8 cellular contexts compared by ENCODE assay signal in the genomic region with DNA sequence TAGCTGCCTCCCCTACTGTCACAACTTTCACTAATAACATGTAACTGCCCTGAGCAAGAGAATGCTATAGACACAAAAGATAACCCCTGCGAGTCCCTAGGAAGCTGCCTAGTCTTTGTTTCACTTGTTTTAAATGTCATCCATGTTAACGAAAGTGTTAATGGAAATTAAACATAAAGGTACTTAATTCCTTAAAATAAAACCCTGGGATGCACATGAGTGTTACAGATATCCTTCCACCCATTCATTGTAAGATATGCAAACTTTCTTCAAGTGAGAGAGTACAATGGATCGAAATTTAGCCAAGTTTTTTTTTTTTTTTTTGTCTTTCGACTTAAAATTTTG. TPM values are rescaled to one million over a fixed set of nuclear protein-coding genes. Genes with fewer than 3 reads are reported as not detected.
DNase-seq lines count a peak whose midpoint lies in the region; ATAC-seq, FAIRE-seq and TF ChIP-seq lines count a peak whose summit lies in the region.

No MANE protein-coding gene starts in this region.

- CTCF ChIA-PET in endothelial cell of umbilical vein (lab: Charles Lee), result interaction anchor here (1.1 to 6.5 kb wide), 8 partner anchors 9 to 437 kb away, joined by 5 to 72 read pairs (median 12); no protein-coding TSS in a partner anchor

- H3K4me2 ChIP-seq in BLaER1 treated with 17β-estradiol and CSF1 and Interleukin-3, amounts not matched to agents 10 nM and 100 nM, result peak overlapping the region; percentile 76 to 97 (median 90)
- peak overlapping the region; percentile 98 for H3K4me2 ChIP-seq in endothelial cell of umbilical vein (ENCODE audit: insufficient read depth, low read length)

- TF ChIP-seq CTCF in endothelial cell of umbilical vein (IDR thresholded peaks at IDR 0.05; ENCODE audit: extremely low read depth in 1 of 2, insufficient read depth in 1 of 2, low read depth in 1 of 2, low read length in 2 of 2), result no peak
- no peak for TF ChIP-seq CTCF in neutrophil (IDR thresholded peaks at IDR 0.05)

- DNase-seq in NT2/D1 (ENCODE audit: low read depth, low spot score), result no peak
- no peak for DNase-seq in endothelial cell of umbilical vein (ENCODE audit: low read depth, low spot score)
- DNase-seq in cortex of kidney (lab: John Stamatoyannopoulos, UW), result no peak
- DNase-seq in SIG-M5 (lab: John Stamatoyannopoulos, UW), result no peak
- DNase-seq in DMS79 (lab: John Stamatoyannopoulos, UW), result no peak

- H3K36me3 ChIP-seq in BLaER1 treated with 17β-estradiol and CSF1 and Interleukin-3, amounts not matched to agents 10 nM and 100 nM, result peaks cover 0 to 8% (median 0%) of the 10 kb centered on the region in 11 experiments; a peak in 2 of 22 replicates
- H3K36me3 ChIP-seq in NT2/D1 (ENCODE audit: insufficient read depth, insufficient read length, low read length) (no peaks in the 10 kb centered on the region), endothelial cell of umbilical vein (ENCODE audit: control insufficient read depth in 2 of 2, extremely low read depth in 1 of 2, insufficient read depth in 2 of 2, low read length in 2 of 2) (no peaks in the 10 kb centered on the region), neutrophil (no peaks in the 10 kb centered on the region)

- H3K9me1 ChIP-seq in endothelial cell of umbilical vein (replicated peaks; ENCODE audit: control insufficient read depth, extremely low read depth, insufficient read depth, low read length), result no peaks in the 10 kb centered on the region

- no peak for ATAC-seq in HG02870 (IDR thresholded peaks at IDR 0.05; ENCODE audit: unreplicated experiment)

- POLR2A ChIA-PET in endothelial cell of umbilical vein (lab: Charles Lee), result interaction anchor here (1.5 kb wide), 1 partner anchor 27 kb away, joined by 3 read pairs; no protein-coding TSS in a partner anchor

- peak overlapping the region; percentile 72 to 99 (median 88) for H3K4me3 ChIP-seq in BLaER1 treated with 17β-estradiol and CSF1 and Interleukin-3, amounts not matched to agents 10 nM and 100 nM
- peak overlapping the region; percentile 74 for H3K4me3 ChIP-seq in NT2/D1 (ENCODE audit: insufficient read length, low read depth)
- H3K4me3 ChIP-seq in endothelial cell of umbilical vein (replicated peaks in 1 of 3; ENCODE audit: insufficient read depth in 1 of 3, low read depth in 1 of 3, low read length in 3 of 3), result peak overlapping the region; percentile 81 to 95 (median 94)
- H3K4me3 ChIP-seq in neutrophil (ENCODE audit: low read depth in 1 of 2, low read length in 1 of 2), result peak overlapping the region; percentile 78 to 85

- no peaks in the 10 kb centered on the region for H3K27me3 ChIP-seq in BLaER1 treated with 17β-estradiol and CSF1 and Interleukin-3, amounts not matched to agents 10 nM and 100 nM
- H3K27me3 ChIP-seq in NT2/D1 (ENCODE audit: insufficient read depth, insufficient read length) (peaks cover 14% of the 10 kb centered on the region), endothelial cell of umbilical vein (ENCODE audit: control insufficient read depth in 2 of 2, insufficient read depth in 2 of 2, low read length in 2 of 2) (no peaks in the 10 kb centered on the region), neutrophil (no peaks in the 10 kb centered on the region)

- peaks cover 0 to 4% (median 0%) of the 10 kb centered on the region in 11 experiments; a peak in 1 of 22 replicates for H4K20me1 ChIP-seq in BLaER1 treated with 17β-estradiol and CSF1 and Interleukin-3, amounts not matched to agents 10 nM and 100 nM
- H4K20me1 ChIP-seq in endothelial cell of umbilical vein (replicated peaks; ENCODE audit: control insufficient read depth, extremely low read depth, insufficient read depth, low read length), result no peaks in the 10 kb centered on the region

- no TSS peak for BruUV-seq in endothelial cell of umbilical vein (replicated peaks; lab: Mats Ljungman, UMichigan)

- peaks cover 0 to 7% (median 0%) of the 10 kb centered on the region in 11 experiments; a peak in 2 of 22 replicates for H3K9me3 ChIP-seq in BLaER1 treated with 17β-estradiol and CSF1 and Interleukin-3, amounts not matched to agents 10 nM and 100 nM (replicated peaks in 1 of 11)
- H3K9me3 ChIP-seq in NT2/D1 (ENCODE audit: insufficient read depth, low read length) (no peaks in the 10 kb centered on the region), endothelial cell of umbilical vein (replicated peaks; ENCODE audit: control insufficient read depth, insufficient read depth, low read length) (no peaks in the 10 kb centered on the region), neutrophil (no peaks in the 10 kb centered on the region)

- peak overlapping the region; percentile 89 to 96 (median 92) for H3K9ac ChIP-seq in BLaER1 treated with 17β-estradiol and CSF1 and Interleukin-3, amounts not matched to agents 10 nM and 100 nM
- no peak overlapping the region for H3K9ac ChIP-seq in NT2/D1 (ENCODE audit: insufficient read length, low read depth)
- H3K9ac ChIP-seq in endothelial cell of umbilical vein (replicated peaks; ENCODE audit: extremely low read depth, insufficient read depth, low read length), result peak overlapping the region; percentile 92

- H3K27ac ChIP-seq in BLaER1 treated with 17β-estradiol and CSF1 and Interleukin-3, amounts not matched to agents 10 nM and 100 nM, result peak overlapping the region; percentile 76 to 97 (median 91); a peak in 21 of 22 replicates
- peak overlapping the region; percentile 80 for H3K27ac ChIP-seq in endothelial cell of umbilical vein (ENCODE audit: insufficient read depth, low read depth, low read length)
- peak overlapping the region; percentile 92 for H3K27ac ChIP-seq in neutrophil

- no peak for TF ChIP-seq POLR2A in endothelial cell of umbilical vein (IDR thresholded peaks at IDR 0.05; ENCODE audit: low read depth, low read length)

- intact Hi-C loops in endothelial cell of umbilical vein (cut with micrococcal nuclease), result loop anchor here (2.0 to 10.0 kb wide), 3 partner anchors 143 to 867 kb away; no protein-coding TSS in a partner anchor

- peak overlapping the region; percentile 84 for H2AFZ ChIP-seq in endothelial cell of umbilical vein (ENCODE audit: low read depth, low read length)

- peaks cover 54% of the 10 kb centered on the region for H3K79me2 ChIP-seq in endothelial cell of umbilical vein (ENCODE audit: control insufficient read depth, insufficient read depth, low read length)

- H3K4me1 ChIP-seq in BLaER1 treated with 17β-estradiol and CSF1 and Interleukin-3, amounts not matched to agents 10 nM and 100 nM, result peaks cover 29 to 55% (median 41%) of the 10 kb centered on the region in 10 experiments
- H3K4me1 ChIP-seq in NT2/D1 (ENCODE audit: insufficient read depth, insufficient read length) (no peaks in the 10 kb centered on the region), endothelial cell of umbilical vein (ENCODE audit: control insufficient read depth, extremely low read depth, insufficient read depth, low read length) (peaks cover 46% of the 10 kb centered on the region), neutrophil (ENCODE audit: control insufficient read depth in 1 of 2, insufficient read depth in 1 of 2, low read depth in 1 of 2, low read length in 1 of 2) (peaks cover 56 to 67% of the 10 kb centered on the region in 2 experiments)

- FAIRE-seq in endothelial cell of umbilical vein (lab: Jason Lieb, UNC), result no peak

- dilution Hi-C loops in endothelial cell of umbilical vein (cut with MboI; ENCODE audit: extremely low pct_ligation_motif_present, low sequenced_read_pairs), result no loop called here

TF ChIP-seq in endothelial cell of umbilical vein, 7 proteins besides CTCF, POLR2A, EP300 and RAD21:
- TF ChIP-seq MYC (IDR thresholded peaks at IDR 0.05; ENCODE audit: low read depth, low read length) (no peak), EZH2 (IDR thresholded peaks at IDR 0.05; ENCODE audit: borderline replicate concordance, low read depth, low read length, severe bottlenecking) (no peak), MAX (IDR thresholded peaks at IDR 0.05; ENCODE audit: insufficient read depth, insufficient read length) (no peak), FOS (IDR thresholded peaks at IDR 0.05; ENCODE audit: borderline replicate concordance, insufficient read depth, low read length) (no peak), JUN (IDR thresholded peaks at IDR 0.05; ENCODE audit: borderline replicate concordance, insufficient read depth, insufficient read length, low read depth) (no peak), POLR2AphosphoS5 (IDR thresholded peaks at IDR 0.05; ENCODE audit: insufficient read depth, low read depth, low read length) (no peak), GATA2 (IDR thresholded peaks at IDR 0.05; ENCODE audit: insufficient read depth, insufficient read length, low read depth, low read length) (no peak)

RNA-seq across cellular contexts. Expression of gene CDK14, which starts 1.4 kb away (rescaled TPM):
- 34.2 and 41.5 TPM in 2 replicates for total RNA-seq in endothelial cell of umbilical vein
- 5.2 and 5.5 TPM in 2 replicates for polyA plus RNA-seq in endothelial cell of umbilical vein
- polyA plus RNA-seq in endothelial cell of umbilical vein (2011; cell fraction: cytosol; rRNA removed), result 6.9 and 7.1 TPM in 2 replicates
- 14.8 and 15.2 TPM in 2 replicates for polyA plus RNA-seq in endothelial cell of umbilical vein (2011; cell fraction: nucleus; rRNA removed)
- 10.2 and 14.4 TPM in 2 replicates for polyA plus RNA-seq in endothelial cell of umbilical vein (2012)
- polyA minus RNA-seq in endothelial cell of umbilical vein, result 54.6 and 66.3 TPM in 2 replicates
- 10.9 TPM for polyA minus RNA-seq in endothelial cell of umbilical vein (2011; cell fraction: cytosol; rRNA and poly(A)+ RNA removed)
- polyA minus RNA-seq in endothelial cell of umbilical vein (2011; cell fraction: nucleus; rRNA and poly(A)+ RNA removed), result 123 and 184 TPM in 2 replicates
